16 cellular contexts compared by ENCODE assay signal in genomic region chr2:175630319-175631246, GRCh38.
DNase-seq lines count a peak whose midpoint lies in the region; ATAC-seq, FAIRE-seq and TF ChIP-seq lines count a peak whose summit lies in the region.
"Had no signal": no experiment of that assay in that cellular context is flagged by ENCODE, and none has a peak within 500 bp of the region (broad histone marks: within the 10 kb centered on the region; RNA-seq: fewer than 3 reads in every experiment).

No MANE protein-coding gene starts in this region.

- no peak overlapping the region for H2AFZ ChIP-seq in smooth muscle cell (ENCODE audit: low read depth)

- peak overlapping the region; percentile 17 for H3K9ac ChIP-seq in smooth muscle cell (ENCODE audit: low read depth)

- H3F3A ChIP-seq in smooth muscle cell (ENCODE audit: low read depth): peaks cover 16% of the 10 kb centered on the region

- no peaks in the 10 kb centered on the region for H3K79me2 ChIP-seq in smooth muscle cell (ENCODE audit: low read depth)

- ATAC-seq in HG02759 (IDR thresholded peaks at IDR 0.05; ENCODE audit: unreplicated experiment): no peak
- ATAC-seq: T-cell had no signal

- peaks cover 19% of the 10 kb centered on the region for H3K4me1 ChIP-seq in smooth muscle cell (ENCODE audit: low read depth)

- no peaks in the 10 kb centered on the region for H4K20me1 ChIP-seq in smooth muscle cell (ENCODE audit: low read depth)

- H3K27me3 ChIP-seq in bronchial epithelial cell (ENCODE audit: control insufficient read depth, insufficient read depth, low read length) (peaks cover 2% of the 10 kb centered on the region), smooth muscle cell (ENCODE audit: low read depth) (no peaks in the 10 kb centered on the region)
- H3K27me3 ChIP-seq: thyroid gland had no signal

- H3K27ac ChIP-seq in smooth muscle cell (ENCODE audit: low read depth): peak overlapping the region; percentile 84
- H3K27ac ChIP-seq: thyroid gland had no signal

- H3K9me3 ChIP-seq in smooth muscle cell (replicated peaks; ENCODE audit: low read depth): no peaks in the 10 kb centered on the region
- H3K9me3 ChIP-seq: thyroid gland had no signal

- H3K4me3 ChIP-seq in bronchial epithelial cell (ENCODE audit: low read depth, low read length) (no peak overlapping the region), smooth muscle cell (no peak overlapping the region)
- H3K4me3 ChIP-seq: thyroid gland had no signal

- no peaks in the 10 kb centered on the region for H3K36me3 ChIP-seq in bronchial epithelial cell (ENCODE audit: control insufficient read depth, insufficient read depth, low read length)
- no peaks in the 10 kb centered on the region for H3K36me3 ChIP-seq in smooth muscle cell (ENCODE audit: low read depth)
- H3K36me3 ChIP-seq: thyroid gland had no signal

- WGBS in smooth muscle cell (ENCODE audit: low lambda C conversion rate): 70% methylated on average over 14 of the region's 14 CpGs

- FAIRE-seq in bronchial epithelial cell (lab: Jason Lieb, UNC): no peak

- TF ChIP-seq CTCF in bronchial epithelial cell (IDR thresholded peaks at IDR 0.05; ENCODE audit: insufficient read depth, low read length, severe bottlenecking) (peak; percentile 5), smooth muscle cell (IDR thresholded peaks at IDR 0.05; ENCODE audit: borderline replicate concordance, insufficient read depth, poor library complexity, severe bottlenecking) (no peak)

- peak; percentile 12 to 53 (median 26) for DNase-seq in NCI-H1417 (lab: John Stamatoyannopoulos, UW)
- no peak for DNase-seq in NCI-H1417 treated with DMSO at 0.1 percent for 48 hours (lab: John Stamatoyannopoulos, UW)
- DNase-seq in NCI-H510A treated with DMSO at 0.1 percent for 48 hours (lab: John Stamatoyannopoulos, UW): peak; percentile 95
- DNase-seq in bronchial epithelial cell (ENCODE audit: low read depth): peak; percentile 93
- no peak for DNase-seq in smooth muscle cell (lab: John Stamatoyannopoulos, UW; ENCODE audit: unreplicated experiment)
- no peak for DNase-seq in activated T-cell treated with anti-CD3 and anti-CD28 coated beads, Interleukin-2, amount 50 U/mL, for 48 hours
- no peak for DNase-seq in germinal center (ENCODE audit: low spot score)
- DNase-seq: 8988T; activated CD4-positive, alpha-beta T cell treated with anti-CD3 and anti-CD28 coated beads, Interleukin-2, amount 10 ng/mL, durations not matched to agents 7 days and 5 days; anterior cingulate cortex; GF-D8; immature natural killer cell; posterior cingulate gyrus; T-cell; thyroid gland had no signal

- H3K4me2 ChIP-seq in smooth muscle cell: peak overlapping the region; percentile 70

Comparison
In these comparisons a context has a peak if more than half of its experiments do, and no peak if none do; other contexts are left out.
1. DNase-seq: peak in NCI-H1417 (3 of 3), NCI-H510A treated with DMSO at 0.1 percent for 48 hours (single experiment) and bronchial epithelial cell (single experiment); none in NCI-H1417 treated with DMSO at 0.1 percent for 48 hours (single experiment), smooth muscle cell (single experiment), activated T-cell treated with anti-CD3 and anti-CD28 coated beads, Interleukin-2, amount 50 U/mL, for 48 hours (0 of 2) and germinal center (single experiment).